ENCODE assay signal across 2 cellular contexts in genomic region chr15:58117619-58118018, GRCh38.
A peak's percentile ranks its signal among the peaks of the same experiment; 100 is the strongest.
TF ChIP-seq lines count a peak whose summit lies in the region.

No MANE protein-coding gene starts in this region.

TF ChIP-seq in A549, 52 proteins besides CTCF, POLR2A, EP300 and RAD21 (continued from another document):
- TF ChIP-seq, protein P1, sequence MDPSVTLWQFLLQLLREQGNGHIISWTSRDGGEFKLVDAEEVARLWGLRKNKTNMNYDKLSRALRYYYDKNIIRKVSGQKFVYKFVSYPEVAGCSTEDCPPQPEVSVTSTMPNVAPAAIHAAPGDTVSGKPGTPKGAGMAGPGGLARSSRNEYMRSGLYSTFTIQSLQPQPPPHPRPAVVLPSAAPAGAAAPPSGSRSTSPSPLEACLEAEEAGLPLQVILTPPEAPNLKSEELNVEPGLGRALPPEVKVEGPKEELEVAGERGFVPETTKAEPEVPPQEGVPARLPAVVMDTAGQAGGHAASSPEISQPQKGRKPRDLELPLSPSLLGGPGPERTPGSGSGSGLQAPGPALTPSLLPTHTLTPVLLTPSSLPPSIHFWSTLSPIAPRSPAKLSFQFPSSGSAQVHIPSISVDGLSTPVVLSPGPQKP (IDR thresholded peaks at IDR 0.05; ENCODE audit: low read depth, low read length): no peak
- TF ChIP-seq ESRRA (IDR thresholded peaks at IDR 0.05; ENCODE audit: borderline replicate concordance, low read length) (no peak), EHF (CRISPR knock-in tag; IDR thresholded peaks at IDR 0.05) (no peak), ZC3H11A (IDR thresholded peaks at IDR 0.05) (no peak), NR3C1 (IDR thresholded peaks at IDR 0.05) (no peak), FOSL2 (IDR thresholded peaks at IDR 0.05) (no peak), FOSL2 (CRISPR knock-in tag; IDR thresholded peaks at IDR 0.05) (no peak), RNF2 (IDR thresholded peaks at IDR 0.05; ENCODE audit: borderline replicate concordance, low read depth) (no peak), ATOH8 (CRISPR knock-in tag; IDR thresholded peaks at IDR 0.05; ENCODE audit: low read depth) (no peak), MYC (IDR thresholded peaks at IDR 0.05; ENCODE audit: borderline replicate concordance, low read length) (no peak)
- TF ChIP-seq, protein P2, sequence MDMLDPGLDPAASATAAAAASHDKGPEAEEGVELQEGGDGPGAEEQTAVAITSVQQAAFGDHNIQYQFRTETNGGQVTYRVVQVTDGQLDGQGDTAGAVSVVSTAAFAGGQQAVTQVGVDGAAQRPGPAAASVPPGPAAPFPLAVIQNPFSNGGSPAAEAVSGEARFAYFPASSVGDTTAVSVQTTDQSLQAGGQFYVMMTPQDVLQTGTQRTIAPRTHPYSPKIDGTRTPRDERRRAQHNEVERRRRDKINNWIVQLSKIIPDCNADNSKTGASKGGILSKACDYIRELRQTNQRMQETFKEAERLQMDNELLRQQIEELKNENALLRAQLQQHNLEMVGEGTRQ (IDR thresholded peaks at IDR 0.05): no peak
TF ChIP-seq in A549: peak in this region for 0.

TF ChIP-seq in liver, 16 proteins besides CTCF, POLR2A, EP300 and RAD21 (continued from another document):
- TF ChIP-seq ZBTB33 (IDR thresholded peaks at IDR 0.05): peak; percentile 80
- TF ChIP-seq HNF4A (conservative IDR thresholded peaks at IDR 0.05): peak; percentile 96
- peak; percentile 91 for TF ChIP-seq ATF3 (IDR thresholded peaks at IDR 0.05)
- no peak for TF ChIP-seq GABPA (IDR thresholded peaks at IDR 0.05 in 1 of 2, conservative IDR thresholded peaks at IDR 0.05 in 1 of 2)
- peak; percentile 82 for TF ChIP-seq YY1 (IDR thresholded peaks at IDR 0.05)
- peak; percentile 84 to 85 for TF ChIP-seq JUND (IDR thresholded peaks at IDR 0.05)
- peak; percentile 91 for TF ChIP-seq HNF4G (IDR thresholded peaks at IDR 0.05)
- TF ChIP-seq EGR1 (IDR thresholded peaks at IDR 0.05; ENCODE audit: low read depth in 2 of 2): peak in 1 of 2 donors; percentile 59
- peak; percentile 72 for TF ChIP-seq FOXA1 (IDR thresholded peaks at IDR 0.05)
- peak; percentile 79 for TF ChIP-seq MAX (IDR thresholded peaks at IDR 0.05)
- TF ChIP-seq SP1 (IDR thresholded peaks at IDR 0.05): peak; percentile 92
- no peak for TF ChIP-seq TAF1 (conservative IDR thresholded peaks at IDR 0.05)
- TF ChIP-seq, protein P3, sequence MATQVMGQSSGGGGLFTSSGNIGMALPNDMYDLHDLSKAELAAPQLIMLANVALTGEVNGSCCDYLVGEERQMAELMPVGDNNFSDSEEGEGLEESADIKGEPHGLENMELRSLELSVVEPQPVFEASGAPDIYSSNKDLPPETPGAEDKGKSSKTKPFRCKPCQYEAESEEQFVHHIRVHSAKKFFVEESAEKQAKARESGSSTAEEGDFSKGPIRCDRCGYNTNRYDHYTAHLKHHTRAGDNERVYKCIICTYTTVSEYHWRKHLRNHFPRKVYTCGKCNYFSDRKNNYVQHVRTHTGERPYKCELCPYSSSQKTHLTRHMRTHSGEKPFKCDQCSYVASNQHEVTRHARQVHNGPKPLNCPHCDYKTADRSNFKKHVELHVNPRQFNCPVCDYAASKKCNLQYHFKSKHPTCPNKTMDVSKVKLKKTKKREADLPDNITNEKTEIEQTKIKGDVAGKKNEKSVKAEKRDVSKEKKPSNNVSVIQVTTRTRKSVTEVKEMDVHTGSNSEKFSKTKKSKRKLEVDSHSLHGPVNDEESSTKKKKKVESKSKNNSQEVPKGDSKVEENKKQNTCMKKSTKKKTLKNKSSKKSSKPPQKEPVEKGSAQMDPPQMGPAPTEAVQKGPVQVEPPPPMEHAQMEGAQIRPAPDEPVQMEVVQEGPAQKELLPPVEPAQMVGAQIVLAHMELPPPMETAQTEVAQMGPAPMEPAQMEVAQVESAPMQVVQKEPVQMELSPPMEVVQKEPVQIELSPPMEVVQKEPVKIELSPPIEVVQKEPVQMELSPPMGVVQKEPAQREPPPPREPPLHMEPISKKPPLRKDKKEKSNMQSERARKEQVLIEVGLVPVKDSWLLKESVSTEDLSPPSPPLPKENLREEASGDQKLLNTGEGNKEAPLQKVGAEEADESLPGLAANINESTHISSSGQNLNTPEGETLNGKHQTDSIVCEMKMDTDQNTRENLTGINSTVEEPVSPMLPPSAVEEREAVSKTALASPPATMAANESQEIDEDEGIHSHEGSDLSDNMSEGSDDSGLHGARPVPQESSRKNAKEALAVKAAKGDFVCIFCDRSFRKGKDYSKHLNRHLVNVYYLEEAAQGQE (IDR thresholded peaks at IDR 0.05): peak; percentile 52
